ENCODE assay signal across 12 cellular contexts in genomic region chr20:49400904-49401303, GRCh38.
A peak's percentile ranks its signal among the peaks of the same experiment; 100 is the strongest.
DNase-seq lines count a peak whose midpoint lies in the region; ATAC-seq and TF ChIP-seq lines count a peak whose summit lies in the region.
"Had no signal": no experiment of that assay in that cellular context is flagged by ENCODE, and none has a peak within 500 bp of the region (broad histone marks: within the 10 kb centered on the region; RNA-seq: fewer than 3 reads in every experiment).

No MANE protein-coding gene starts in this region.

- H3K4me3 Mint-ChIP-seq in activated T-helper 1 cell treated with anti-CD3 and anti-CD28 coated beads, Interleukin-12 subunit alpha, Interleukin-12 subunit beta, Interleukin-2, Interleukin-4 antibody, amounts not matched to agents 30 ng/mL and 10 ng/mL and 1 ng/mL, durations not matched to agents 14 hours and 24 hours and 36 hours = no peak overlapping the region
- H3K4me3 Mint-ChIP-seq in progenitor cell of endocrine pancreas (ENCODE audit: low read depth) = no peak overlapping the region
- H3K4me3 Mint-ChIP-seq: activated naive CD8-positive, alpha-beta T cell treated with anti-CD3 and anti-CD28 coated beads for 36 hours; naive B cell had no signal

- peaks cover 15% of the 10 kb centered on the region for H3K27me3 Mint-ChIP-seq in activated T-helper 1 cell treated with anti-CD3 and anti-CD28 coated beads, Interleukin-12 subunit alpha, Interleukin-12 subunit beta, Interleukin-2, Interleukin-4 antibody, amounts not matched to agents 30 ng/mL and 10 ng/mL and 1 ng/mL, durations not matched to agents 14 hours and 24 hours and 36 hours (ENCODE audit: insufficient read depth)
- H3K27me3 Mint-ChIP-seq in progenitor cell of endocrine pancreas = peaks cover 6% of the 10 kb centered on the region

- no peak overlapping the region for H3K27ac ChIP-seq in AG04450 (ENCODE audit: low read depth, low read length)
- peak overlapping the region; percentile 61 to 71 for H3K27ac ChIP-seq in prostate gland

- ATAC-seq in HG02759 (IDR thresholded peaks at IDR 0.05; ENCODE audit: unreplicated experiment) = no peak

- H3K9me3 ChIP-seq in AG04450 (ENCODE audit: control insufficient read depth, insufficient read depth, low read length) (peaks cover 4% of the 10 kb centered on the region; the same call in 1 of the 2 replicates), prostate gland (no peaks in the 10 kb centered on the region)

- H3K4me1 ChIP-seq in prostate gland (replicated peaks) = no peaks in the 10 kb centered on the region

- no peaks in the 10 kb centered on the region for H3K27me3 ChIP-seq in AG04450 (ENCODE audit: control insufficient read depth, insufficient read depth, low read length)
- no peaks in the 10 kb centered on the region for H3K27me3 ChIP-seq in prostate gland (replicated peaks; ENCODE audit: insufficient read depth)

- intact Hi-C loops in activated T-helper 1 cell treated with anti-CD3 and anti-CD28 coated beads, Interleukin-12 subunit alpha, Interleukin-12 subunit beta, Interleukin-2, Interleukin-4 antibody, amounts not matched to agents 30 ng/mL and 10 ng/mL and 1 ng/mL, durations not matched to agents 14 hours and 24 hours and 36 hours (cut with micrococcal nuclease) = no loop called here
- intact Hi-C loops in prostate gland (cut with DNase I) = loop anchor here (2.0 kb wide), 1 partner anchor 44 kb away; no protein-coding TSS in a partner anchor

- no peaks in the 10 kb centered on the region for H3K36me3 ChIP-seq in prostate gland

- H3K36me3 Mint-ChIP-seq in activated T-helper 1 cell treated with anti-CD3 and anti-CD28 coated beads, Interleukin-12 subunit alpha, Interleukin-12 subunit beta, Interleukin-2, Interleukin-4 antibody, amounts not matched to agents 30 ng/mL and 10 ng/mL and 1 ng/mL, durations not matched to agents 14 hours and 24 hours and 36 hours (ENCODE audit: low read depth) = no peaks in the 10 kb centered on the region
- H3K36me3 Mint-ChIP-seq in progenitor cell of endocrine pancreas (ENCODE audit: insufficient read depth) = peaks cover 2% of the 10 kb centered on the region
- H3K36me3 Mint-ChIP-seq: activated naive CD8-positive, alpha-beta T cell treated with anti-CD3 and anti-CD28 coated beads for 36 hours; naive B cell had no signal

- no peak overlapping the region for H3K4me3 ChIP-seq in AG04450 (ENCODE audit: low read depth, low read length)
- H3K4me3 ChIP-seq in fibroblast of mammary gland (ENCODE audit: control insufficient read depth, low read depth, low read length) = no peak overlapping the region
- no peak overlapping the region for H3K4me3 ChIP-seq in prostate gland

- TF ChIP-seq CTCF in AG04450 (IDR thresholded peaks at IDR 0.05; ENCODE audit: low read depth, low read length) (no peak), fibroblast of mammary gland (conservative IDR thresholded peaks at IDR 0.05; ENCODE audit: control insufficient read depth, insufficient read depth, low read depth, low read length) (no peak), prostate gland (IDR thresholded peaks at IDR 0.05) (no peak), progenitor cell of endocrine pancreas (IDR thresholded peaks at IDR 0.05; ENCODE audit: unreplicated experiment) (no peak)

- POLR2A ChIA-PET in AG04450 (lab: Yijun Ruan, JAX) = interaction anchor here (1.1 kb wide), 1 partner anchor 15 kb away, joined by 3 read pairs; no protein-coding TSS in a partner anchor

- H3K27ac Mint-ChIP-seq in activated T-helper 1 cell treated with anti-CD3 and anti-CD28 coated beads, Interleukin-12 subunit alpha, Interleukin-12 subunit beta, Interleukin-2, Interleukin-4 antibody, amounts not matched to agents 30 ng/mL and 10 ng/mL and 1 ng/mL, durations not matched to agents 14 hours and 24 hours and 36 hours = peak overlapping the region; percentile 50
- H3K27ac Mint-ChIP-seq in progenitor cell of endocrine pancreas = no peak overlapping the region
- H3K27ac Mint-ChIP-seq: activated naive CD8-positive, alpha-beta T cell treated with anti-CD3 and anti-CD28 coated beads for 36 hours; naive B cell had no signal

- H3K9me3 Mint-ChIP-seq in activated T-helper 1 cell treated with anti-CD3 and anti-CD28 coated beads, Interleukin-12 subunit alpha, Interleukin-12 subunit beta, Interleukin-2, Interleukin-4 antibody, amounts not matched to agents 30 ng/mL and 10 ng/mL and 1 ng/mL, durations not matched to agents 14 hours and 24 hours and 36 hours = no peaks in the 10 kb centered on the region
- H3K9me3 Mint-ChIP-seq in progenitor cell of endocrine pancreas (ENCODE audit: low read depth) = peaks cover 4% of the 10 kb centered on the region
- H3K9me3 Mint-ChIP-seq: activated naive CD8-positive, alpha-beta T cell treated with anti-CD3 and anti-CD28 coated beads for 36 hours had no signal

- CTCF ChIA-PET in AG04450 (lab: Charles Lee) = no interaction called here

- no peak for TF ChIP-seq POLR2A in prostate gland (IDR thresholded peaks at IDR 0.05)

- H3K4me1 Mint-ChIP-seq in activated T-helper 1 cell treated with anti-CD3 and anti-CD28 coated beads, Interleukin-12 subunit alpha, Interleukin-12 subunit beta, Interleukin-2, Interleukin-4 antibody, amounts not matched to agents 30 ng/mL and 10 ng/mL and 1 ng/mL, durations not matched to agents 14 hours and 24 hours and 36 hours (ENCODE audit: low read depth) = no peaks in the 10 kb centered on the region
- H3K4me1 Mint-ChIP-seq in progenitor cell of endocrine pancreas (ENCODE audit: low read depth) = peaks cover 5% of the 10 kb centered on the region
- H3K4me1 Mint-ChIP-seq: activated naive CD8-positive, alpha-beta T cell treated with anti-CD3 and anti-CD28 coated beads for 36 hours; naive B cell had no signal

- 32% methylated on average over 3 of the region's 3 CpGs for WGBS in prostate gland

- DNase-seq in AG04450 (ENCODE audit: low read depth, low spot score) = peak; percentile 43
- no peak for DNase-seq in activated T-helper 1 cell treated with anti-CD3 and anti-CD28 coated beads, Interleukin-12 subunit alpha, Interleukin-12 subunit beta, Interleukin-2, Interleukin-4 antibody, amounts not matched to agents 30 ng/mL and 10 ng/mL and 1 ng/mL, durations not matched to agents 14 hours and 24 hours and 36 hours (ENCODE audit: low spot score)
- peak; percentile 55 for DNase-seq in fibroblast of mammary gland (ENCODE audit: low read depth)
- no peak for DNase-seq in prostate gland (ENCODE audit: low spot score)
- no peak for DNase-seq in amniotic stem cell (lab: John Stamatoyannopoulos, UW)
- DNase-seq in nucleus accumbens (lab: John Stamatoyannopoulos, UW) = no peak
- DNase-seq in progenitor cell of endocrine pancreas (ENCODE audit: low spot score, unreplicated experiment) = no peak
- DNase-seq: activated naive CD8-positive, alpha-beta T cell treated with anti-CD3 and anti-CD28 coated beads for 36 hours; kidney; naive B cell; NCI-H2171 treated with DMSO at 0.1 percent for 48 hours had no signal

Comparison
In these comparisons a context has a peak if more than half of its experiments do, and no peak if none do; other contexts are left out.
1. DNase-seq: peak in AG04450 (single experiment) and fibroblast of mammary gland (single experiment); none in activated T-helper 1 cell treated with anti-CD3 and anti-CD28 coated beads, Interleukin-12 subunit alpha, Interleukin-12 subunit beta, Interleukin-2, Interleukin-4 antibody, amounts not matched to agents 30 ng/mL and 10 ng/mL and 1 ng/mL, durations not matched to agents 14 hours and 24 hours and 36 hours (single experiment), prostate gland (single experiment), amniotic stem cell (single experiment), nucleus accumbens (0 of 56) and progenitor cell of endocrine pancreas (single experiment).